15 cellular contexts compared by ENCODE assay signal in genomic region chr5:43649256-43649655, GRCh38. TPM values are rescaled to one million over a fixed set of nuclear protein-coding genes. Genes with fewer than 3 reads are reported as not detected.
DNase-seq lines count a peak whose midpoint lies in the region; ATAC-seq and TF ChIP-seq lines count a peak whose summit lies in the region.
"Had no signal": no experiment of that assay in that cellular context is flagged by ENCODE, and none has a peak within 500 bp of the region (broad histone marks: within the 10 kb centered on the region; RNA-seq: fewer than 3 reads in every experiment).

No MANE protein-coding gene starts in this region.

- H3K9me2 ChIP-seq in PC-3 (replicated peaks; ENCODE audit: low read length) = no peaks in the 10 kb centered on the region

- H3K36me3 ChIP-seq in PC-3 (ENCODE audit: low read depth, low read length) = 0 out of 2 replicates have a peak, but pooled peaks cover 2% of the 10 kb centered on the region

- peak overlapping the region; percentile 58 for H3K27ac ChIP-seq in AG04450 (ENCODE audit: low read depth, low read length)
- H3K27ac ChIP-seq in PC-3 (ENCODE audit: low read length) = no peak overlapping the region
- H3K27ac ChIP-seq: A549, SK-N-MC had no signal

- no peaks in the 10 kb centered on the region for H3K79me2 ChIP-seq in PC-3 (ENCODE audit: low read length)

- no peaks in the 10 kb centered on the region for H3K4me1 Mint-ChIP-seq in nephron progenitor cell
- peaks cover 4% of the 10 kb centered on the region for H3K4me1 Mint-ChIP-seq in glutamatergic neuron (ENCODE audit: low read depth, unreplicated experiment)
- H3K4me1 Mint-ChIP-seq: brain had no signal

- no peaks in the 10 kb centered on the region for H4K20me1 ChIP-seq in PC-3 (ENCODE audit: low read length)

- H3K9ac ChIP-seq in PC-3 (ENCODE audit: low read length) = no peak overlapping the region

- H3K4me3 Mint-ChIP-seq in nephron progenitor cell = no peak overlapping the region
- no peak overlapping the region for H3K4me3 Mint-ChIP-seq in glutamatergic neuron (ENCODE audit: unreplicated experiment)
- H3K4me3 Mint-ChIP-seq: activated CD8-positive, alpha-beta T cell treated with anti-CD3 and anti-CD28 coated beads, Interleukin-2, amount 10 ng/mL, durations not matched to agents 7 days and 5 days; brain had no signal

- no peaks in the 10 kb centered on the region for H3K27me3 ChIP-seq in AG04450 (ENCODE audit: control insufficient read depth, insufficient read depth, low read length)
- H3K27me3 ChIP-seq in PC-3 (ENCODE audit: low read length) = no peaks in the 10 kb centered on the region

- intact Hi-C loops in PC-3 (cut with micrococcal nuclease) = no loop called here

- BruUV-seq in PC-3 (replicated peaks; lab: Mats Ljungman, UMichigan) = no TSS peak

- POLR2A ChIA-PET in AG04450 (lab: Yijun Ruan, JAX) (interaction anchor here (0.9 kb wide), 1 partner anchor 18 kb away, joined by 4 read pairs; no protein-coding TSS in a partner anchor), PC-3 (lab: Charles Lee; ENCODE audit: unreplicated experiment) (interaction anchor here (0.6 kb wide), 2 partner anchors 11 to 107 kb away, joined by 3 to 11 read pairs; no protein-coding TSS in a partner anchor)

- H3K4me3 ChIP-seq in AG04450 (ENCODE audit: low read depth, low read length) (no peak overlapping the region), PC-3 (ENCODE audit: low read length) (no peak overlapping the region)
- H3K4me3 ChIP-seq: A549, SK-N-MC had no signal

- no peak overlapping the region for H3K4me2 ChIP-seq in PC-3 (ENCODE audit: low read length)
- H3K4me2 ChIP-seq: A549 had no signal

- H2AFZ ChIP-seq in PC-3 (ENCODE audit: low read length) = no peak overlapping the region

- H3K27me3 Mint-ChIP-seq in nephron progenitor cell (ENCODE audit: low read depth, poor library complexity) = no peaks in the 10 kb centered on the region
- H3K27me3 Mint-ChIP-seq in glutamatergic neuron (ENCODE audit: unreplicated experiment) = no peaks in the 10 kb centered on the region
- H3K27me3 Mint-ChIP-seq: brain had no signal

- no peaks in the 10 kb centered on the region for H3F3A ChIP-seq in PC-3 (ENCODE audit: low read length, unreplicated experiment)

- H3K27ac Mint-ChIP-seq in nephron progenitor cell (peak overlapping the region; percentile 88), glutamatergic neuron (ENCODE audit: unreplicated experiment) (no peak overlapping the region)
- H3K27ac Mint-ChIP-seq: activated CD8-positive, alpha-beta T cell treated with anti-CD3 and anti-CD28 coated beads, Interleukin-2, amount 10 ng/mL, durations not matched to agents 7 days and 5 days had no signal

- no peaks in the 10 kb centered on the region for H3K4me1 ChIP-seq in PC-3 (ENCODE audit: insufficient read depth, low read length)
- H3K4me1 ChIP-seq: A549 had no signal

- CTCF ChIA-PET in AG04450 (lab: Charles Lee) = interaction anchor here (1.0 to 10.9 kb wide), 5 partner anchors 11 to 684 kb away, joined by 3 to 107 read pairs (median 6); no protein-coding TSS in a partner anchor
- CTCF ChIA-PET in PC-3 (lab: Charles Lee) = no interaction called here

- H3K36me3 Mint-ChIP-seq in nephron progenitor cell (ENCODE audit: low read depth) (peaks cover 15% of the 10 kb centered on the region), glutamatergic neuron (ENCODE audit: unreplicated experiment) (no peaks in the 10 kb centered on the region)

- ATAC-seq in PC-3 (peak; percentile 70), GM19395 (IDR thresholded peaks at IDR 0.05; ENCODE audit: unreplicated experiment) (no peak), HG03039 (IDR thresholded peaks at IDR 0.05; ENCODE audit: unreplicated experiment) (no peak)
- ATAC-seq: A549; activated CD8-positive, alpha-beta T cell treated with anti-CD3 and anti-CD28 coated beads, Interleukin-2, amount 10 ng/mL, durations not matched to agents 7 days and 5 days had no signal

- TF ChIP-seq CTCF in AG04450 (IDR thresholded peaks at IDR 0.05; ENCODE audit: low read depth, low read length) (no peak), PC-3 (conservative IDR thresholded peaks at IDR 0.05; ENCODE audit: low read depth, low read length) (no peak), nephron progenitor cell (IDR thresholded peaks at IDR 0.05) (no peak), glutamatergic neuron (IDR thresholded peaks at IDR 0.05; ENCODE audit: partially characterized antibody, unreplicated experiment) (no peak)

- H3K9me3 ChIP-seq in AG04450 (ENCODE audit: control insufficient read depth, insufficient read depth, low read length) (no peaks in the 10 kb centered on the region), PC-3 (ENCODE audit: low read length) (no peaks in the 10 kb centered on the region)
- H3K9me3 ChIP-seq: A549 had no signal

- no peak for DNase-seq in AG04450 (ENCODE audit: low read depth, low spot score)
- DNase-seq in PC-3 = no peak
- DNase-seq in fibroblast of peridontal ligament (ENCODE audit: extremely low read depth) = peak; percentile 76
- DNase-seq in nephron progenitor cell = no peak
- DNase-seq in glutamatergic neuron = no peak
- no peak for DNase-seq in GF-D8 (lab: John Stamatoyannopoulos, UW)
- DNase-seq: activated CD8-positive, alpha-beta T cell treated with anti-CD3 and anti-CD28 coated beads, Interleukin-2, amount 10 ng/mL, durations not matched to agents 7 days and 5 days; activated effector memory CD4-positive, alpha-beta T cell treated with anti-CD3 and anti-CD28 coated beads, Interleukin-2, amount 50 U/mL, for 16 hours; effector CD8-positive, alpha-beta T cell; stimulated activated CD4-positive, alpha-beta T cell treated with anti-CD3 and anti-CD28 coated beads, Interleukin-4, amount 100 ng/mL, for 24 hours had no signal

- H3K9me3 Mint-ChIP-seq in nephron progenitor cell = no peaks in the 10 kb centered on the region
- no peaks in the 10 kb centered on the region for H3K9me3 Mint-ChIP-seq in glutamatergic neuron (ENCODE audit: unreplicated experiment)
- H3K9me3 Mint-ChIP-seq: brain had no signal

RNA-seq across cellular contexts. Expression of gene NNT, which starts 46.3 kb away (rescaled TPM):
- polyA plus RNA-seq in AG04450 (2011; rRNA removed) = 55.4 and 64.6 TPM in 2 replicates
- 80.7 and 92.3 TPM in 2 replicates for polyA minus RNA-seq in AG04450 (2011; rRNA and poly(A)+ RNA removed)
- total RNA-seq in PC-3 (2014; rRNA removed) = 15.1 and 15.6 TPM in 2 replicates
- 152 TPM for total RNA-seq in glutamatergic neuron (ENCODE audit: unreplicated experiment)
